Comparison of ENCODE assay signal across 29 cellular contexts in the genomic region with DNA sequence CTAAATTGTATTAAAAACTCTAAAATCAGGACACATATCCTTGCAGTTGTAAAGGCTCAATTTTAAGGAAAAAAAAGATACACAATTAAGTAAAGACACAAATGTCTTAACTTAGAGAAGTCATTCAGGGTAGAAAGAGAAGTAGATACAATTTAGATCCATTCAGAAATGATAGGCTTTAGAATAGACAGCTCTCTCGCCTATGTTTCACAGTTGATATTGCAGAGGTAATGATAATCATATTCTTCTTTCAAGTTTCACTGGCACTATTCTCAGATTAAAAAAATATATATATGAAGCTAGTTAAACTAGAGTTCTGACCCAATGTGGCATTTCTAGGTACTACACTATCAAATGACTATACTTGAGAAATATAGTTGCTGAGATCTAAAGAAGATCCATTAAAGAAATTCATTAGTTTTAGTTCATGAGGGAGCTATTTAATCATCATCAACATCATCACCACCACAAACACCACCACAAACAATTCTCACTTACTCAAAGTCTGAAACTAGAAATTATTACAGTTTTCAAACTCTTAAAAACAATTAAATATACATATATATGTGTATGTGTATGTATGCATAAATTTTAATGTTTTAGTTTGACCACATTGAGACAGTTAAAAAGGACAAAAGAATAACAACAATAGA.
DNase-seq lines count a peak whose midpoint lies in the region; ATAC-seq, FAIRE-seq and TF ChIP-seq lines count a peak whose summit lies in the region.
"Had no signal": no experiment of that assay in that cellular context is flagged by ENCODE, and none has a peak within 500 bp of the region (broad histone marks: within the 10 kb centered on the region; RNA-seq: fewer than 3 reads in every experiment).

No MANE protein-coding gene starts in this region.

- peak; percentile 55 to 76 for ATAC-seq in activated CD4-positive, CD25-positive, alpha-beta regulatory T cell treated with anti-CD3 and anti-CD28 coated beads, Interleukin-2, amount 50 U/mL, for 24 hours
- ATAC-seq in GM18867 (IDR thresholded peaks at IDR 0.05; ENCODE audit: unreplicated experiment) (peak; percentile 59), pancreas (no peak), GM21786 (IDR thresholded peaks at IDR 0.05; ENCODE audit: unreplicated experiment) (no peak), Right ventricle myocardium inferior (no peak), GM21360 (IDR thresholded peaks at IDR 0.05; ENCODE audit: unreplicated experiment) (no peak)

- intact Hi-C loops in pancreas (cut with DNase I) (no loop called here), Right ventricle myocardium inferior (cut with DNase I) (no loop called here)

- H3K4me1 ChIP-seq in pancreas, result no peaks in the 10 kb centered on the region
- H3K4me1 ChIP-seq: BE2C, HAP-1 had no signal

- no peak overlapping the region for H3K4me3 ChIP-seq in pancreas
- H3K4me3 ChIP-seq: HAP-1 had no signal

- no peaks in the 10 kb centered on the region for H3K9me3 ChIP-seq in pancreas
- H3K9me3 ChIP-seq: BE2C, HAP-1, SK-N-SH had no signal

- H3K27ac ChIP-seq in pancreas, result no peak overlapping the region
- H3K27ac ChIP-seq: 22Rv1 had no signal

- DNase-seq in activated CD4-positive, CD25-positive, alpha-beta regulatory T cell (lab: John Stamatoyannopoulos, UW), result no peak
- DNase-seq in OCI-M1 (lab: John Stamatoyannopoulos, UW) (peak; percentile 5), pancreas (no peak), Right ventricle myocardium inferior (ENCODE audit: missing footprints) (no peak)
- DNase-seq: BE2C; CD8-positive, alpha-beta memory T cell; DMS 273 treated with DMSO at 0.1 percent for 48 hours; DMS79; EL; GOT3; IMR-90; KG1; MM.1S; NCI-H1048; NCI-H1417; NCI-H1694; NCI-H2029 treated with DMSO at 0.1 percent for 48 hours; NCI-H2227 treated with DMSO at 0.1 percent for 48 hours; NCI-H510A; NCI-H69; SK-N-SH; SW 1271 had no signal

- WGBS in pancreas, 2 donors, result 95 to 97% methylated on average over 1 of the region's 1 CpG

- no peaks in the 10 kb centered on the region for H3K27me3 ChIP-seq in pancreas
- H3K27me3 ChIP-seq: BE2C had no signal

- TF ChIP-seq CTCF in pancreas (IDR thresholded peaks at IDR 0.05), result no peak

- peak; percentile 70 for FAIRE-seq in pancreas (lab: Jason Lieb, UNC)
- FAIRE-seq: RCC 7860 had no signal

- H3K36me3 ChIP-seq in pancreas, result no peaks in the 10 kb centered on the region
- H3K36me3 ChIP-seq: HAP-1 had no signal

Comparison
In these comparisons a context has a peak if more than half of its experiments do, and no peak if none do; other contexts are left out.
1. ATAC-seq: peak in activated CD4-positive, CD25-positive, alpha-beta regulatory T cell treated with anti-CD3 and anti-CD28 coated beads, Interleukin-2, amount 50 U/mL, for 24 hours (2 of 2) and GM18867 (single experiment); none in pancreas (0 of 4), GM21786 (single experiment), Right ventricle myocardium inferior (single experiment) and GM21360 (single experiment).